ENCODE assay signal across 8 cellular contexts in the genomic region with DNA sequence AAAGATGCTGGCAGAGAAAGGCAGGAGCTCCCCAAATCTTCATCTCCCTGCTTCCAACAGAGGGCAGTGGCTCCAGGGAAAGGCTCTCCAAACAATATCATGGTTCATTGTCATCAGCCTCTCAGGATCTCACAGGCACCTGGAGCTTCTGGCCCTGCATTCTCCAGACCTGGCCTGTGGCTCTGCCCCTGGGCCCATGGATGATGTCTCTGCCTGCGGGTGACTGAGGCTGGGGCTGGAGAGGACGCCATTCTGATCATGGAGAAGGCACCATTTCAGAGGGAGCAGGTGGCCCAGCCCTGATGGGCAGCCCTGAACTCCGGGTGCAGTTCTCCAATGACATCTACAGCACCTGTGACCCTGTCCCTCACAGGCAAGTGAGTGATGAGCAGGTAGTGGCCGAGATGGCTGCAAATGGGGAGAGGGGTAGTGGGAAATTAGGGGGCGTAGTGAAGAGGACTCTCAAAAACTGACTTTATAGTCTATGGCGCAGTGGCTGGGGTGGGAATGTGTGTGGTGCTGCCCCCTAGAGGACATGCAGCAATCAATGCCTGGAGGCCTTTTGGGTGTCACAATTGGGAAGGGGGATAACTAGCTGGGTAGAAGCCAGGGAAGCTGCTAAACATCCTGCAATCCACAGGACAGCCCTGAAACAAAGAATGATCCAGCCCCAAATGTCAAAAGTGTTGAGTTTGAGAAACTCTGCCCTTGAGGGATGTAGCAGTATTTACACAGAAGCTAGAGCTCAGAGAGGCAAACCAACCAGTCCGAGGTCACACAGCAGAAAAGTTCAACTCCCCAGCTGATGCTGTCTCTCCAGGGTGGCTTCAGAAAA. TPM values are rescaled to one million over a fixed set of nuclear protein-coding genes. Genes with fewer than 3 reads are reported as not detected.
DNase-seq lines count a peak whose midpoint lies in the region; ATAC-seq and TF ChIP-seq lines count a peak whose summit lies in the region.

No MANE protein-coding gene starts in this region.

- no peak for TF ChIP-seq EP300 in upper lobe of left lung (IDR thresholded peaks at IDR 0.05)

- intact Hi-C loops in CD14-positive monocyte (cut with micrococcal nuclease), result no loop called here
- intact Hi-C loops in activated CD4-positive, alpha-beta T cell treated with anti-CD3 and anti-CD28 coated beads for 36 hours (cut with DNase I, micrococcal nuclease), result loop anchor here in 1 of 2 experiments (2.0 to 5.0 kb wide), 2 partner anchors 40 to 89 kb away; no protein-coding TSS in a partner anchor

- CTCF ChIA-PET in activated CD4-positive, alpha-beta T cell treated with anti-CD3 and anti-CD28 coated beads for 36 hours (lab: Charles Lee), result interaction anchor here (0.6 to 5.0 kb wide), 30 partner anchors 10 to 1512 kb away, joined by 3 to 47 read pairs (median 3); no protein-coding TSS in a partner anchor

- peaks cover 21% of the 10 kb centered on the region for H3K4me1 Mint-ChIP-seq in CD14-positive monocyte
- H3K4me1 Mint-ChIP-seq in activated CD4-positive, alpha-beta T cell treated with anti-CD3 and anti-CD28 coated beads for 36 hours, result peaks cover 17% of the 10 kb centered on the region
- H3K4me1 Mint-ChIP-seq in effector memory CD8-positive, alpha-beta T cell (ENCODE audit: low read depth in 2 of 2), result peaks cover 11 to 12% of the 10 kb centered on the region in 2 donors

- peak; percentile 83 for TF ChIP-seq CTCF in CD14-positive monocyte (IDR thresholded peaks at IDR 0.05)
- TF ChIP-seq CTCF in upper lobe of left lung (IDR thresholded peaks at IDR 0.05), result peak; percentile 39 to 61 (median 52)

- peak overlapping the region; percentile 22 for H3K9ac ChIP-seq in muscle layer of colon (ENCODE audit: low read length)

- peaks cover 11% of the 10 kb centered on the region in 2 donors for H3K36me3 Mint-ChIP-seq in CD14-positive monocyte
- H3K36me3 Mint-ChIP-seq in activated CD4-positive, alpha-beta T cell treated with anti-CD3 and anti-CD28 coated beads for 36 hours (ENCODE audit: low read depth), result no peaks in the 10 kb centered on the region
- peaks cover 3% of the 10 kb centered on the region for H3K36me3 Mint-ChIP-seq in effector memory CD8-positive, alpha-beta T cell (ENCODE audit: insufficient read depth)

- H3K36me3 ChIP-seq in muscle layer of colon (ENCODE audit: insufficient read depth, low read length) (no peaks in the 10 kb centered on the region), upper lobe of left lung (no peaks in the 10 kb centered on the region)

- peak overlapping the region in 3 of 7 donors; percentile 2 to 32 (median 14) for H3K27ac Mint-ChIP-seq in CD14-positive monocyte
- H3K27ac Mint-ChIP-seq in activated CD4-positive, alpha-beta T cell treated with anti-CD3 and anti-CD28 coated beads for 36 hours, result no peak overlapping the region
- H3K27ac Mint-ChIP-seq in effector memory CD8-positive, alpha-beta T cell, result no peak overlapping the region

- ATAC-seq in activated CD4-positive, alpha-beta T cell treated with anti-CD3 and anti-CD28 coated beads for 36 hours, result peak; percentile 48
- no peak for ATAC-seq in effector memory CD8-positive, alpha-beta T cell (replicated peaks)
- peak in 1 of 2 donors; percentile 50 for ATAC-seq in upper lobe of left lung (ENCODE audit: low FRiP score in 2 of 2)
- no peak for ATAC-seq in GM21360 (IDR thresholded peaks at IDR 0.05; ENCODE audit: unreplicated experiment)

- H3K27me3 ChIP-seq in muscle layer of colon (ENCODE audit: control insufficient read depth in 1 of 2, insufficient read depth in 2 of 2, low read length in 2 of 2), result no peaks in the 10 kb centered on the region
- peaks cover 0 to 3% (median 0%) of the 10 kb centered on the region in 4 donors for H3K27me3 ChIP-seq in upper lobe of left lung

- H3K4me3 ChIP-seq in muscle layer of colon (ENCODE audit: low read depth in 1 of 2, low read length in 2 of 2) (no peak overlapping the region), upper lobe of left lung (peak overlapping the region in 1 of 4 donors; percentile 91)

- POLR2A ChIA-PET in activated CD4-positive, alpha-beta T cell treated with anti-CD3 and anti-CD28 coated beads for 36 hours (lab: Charles Lee), result interaction anchor here (0.6 kb wide), 1 partner anchor 204 kb away, joined by 4 read pairs; no protein-coding TSS in a partner anchor

- peaks cover 46 to 65% (median 51%) of the 10 kb centered on the region in 3 donors for H3K27me3 Mint-ChIP-seq in CD14-positive monocyte (ENCODE audit: low read depth in 3 of 3)
- peaks cover 23% of the 10 kb centered on the region for H3K27me3 Mint-ChIP-seq in activated CD4-positive, alpha-beta T cell treated with anti-CD3 and anti-CD28 coated beads for 36 hours
- peaks cover 71 to 79% of the 10 kb centered on the region in 2 donors for H3K27me3 Mint-ChIP-seq in effector memory CD8-positive, alpha-beta T cell

- H3K4me1 ChIP-seq in muscle layer of colon (ENCODE audit: insufficient read depth, low read length) (peaks cover 73% of the 10 kb centered on the region), upper lobe of left lung (peaks cover 22 to 45% (median 29%) of the 10 kb centered on the region in 4 donors)

- H3K9me3 ChIP-seq in muscle layer of colon (ENCODE audit: low read length), result no peaks in the 10 kb centered on the region
- H3K9me3 ChIP-seq in upper lobe of left lung, result no peaks in the 10 kb centered on the region

- peak overlapping the region in 1 of 2 donors; percentile 6 for H3K4me3 Mint-ChIP-seq in CD14-positive monocyte
- H3K4me3 Mint-ChIP-seq in activated CD4-positive, alpha-beta T cell treated with anti-CD3 and anti-CD28 coated beads for 36 hours, result no peak overlapping the region
- H3K4me3 Mint-ChIP-seq in effector memory CD8-positive, alpha-beta T cell, result no peak overlapping the region

- H3K27ac ChIP-seq in muscle layer of colon (ENCODE audit: low read depth, low read length), result peak overlapping the region; percentile 86
- peak overlapping the region in 2 of 4 donors; percentile 93 for H3K27ac ChIP-seq in upper lobe of left lung

- WGBS in upper lobe of left lung, 2 donors, result 84 to 92% methylated on average over 5 to 7 of the region's 7 CpGs

- no peak for TF ChIP-seq POLR2A in upper lobe of left lung (IDR thresholded peaks at IDR 0.05)

- H3K9me3 Mint-ChIP-seq in CD14-positive monocyte, result peaks cover 0 to 15% (median 8%) of the 10 kb centered on the region in 7 donors
- no peaks in the 10 kb centered on the region for H3K9me3 Mint-ChIP-seq in activated CD4-positive, alpha-beta T cell treated with anti-CD3 and anti-CD28 coated beads for 36 hours (ENCODE audit: low read depth)
- no peaks in the 10 kb centered on the region for H3K9me3 Mint-ChIP-seq in effector memory CD8-positive, alpha-beta T cell

- DNase-seq in CD14-positive monocyte (ENCODE audit: low spot score) (no peak), HT1080 (ENCODE audit: low read depth) (peak; percentile 15), upper lobe of left lung (peak in 1 of 2 donors; percentile 38), NCI-H510A treated with DMSO at 0.1 percent for 48 hours (lab: John Stamatoyannopoulos, UW) (no peak)
- DNase-seq in activated CD4-positive, alpha-beta T cell treated with anti-CD3 and anti-CD28 coated beads for 36 hours, result peak; percentile 71
- DNase-seq in effector memory CD8-positive, alpha-beta T cell, result peak; percentile 19 to 33 (median 20)

RNA-seq across cellular contexts. Expression of a gene that starts 3.2 kb away (rescaled TPM):
- polyA plus RNA-seq in CD14-positive monocyte, result under 1 TPM; 0.19 to 0.31 TPM
- total RNA-seq in HT1080 (2014; rRNA removed; shearing (Covaris generic)), result 5.3 and 6.4 TPM in 2 replicates
- polyA plus RNA-seq in HT1080 (2015; cell fraction: cytosol; rRNA removed), result 2.3 and 2.7 TPM in 2 replicates
- polyA plus RNA-seq in HT1080 (2015; cell fraction: nucleus; rRNA removed), result 4.5 and 5.0 TPM in 2 replicates
- 1 to 10 TPM; 1.3 to 1.8 TPM for total RNA-seq in activated CD4-positive, alpha-beta T cell treated with anti-CD3 and anti-CD28 coated beads for 36 hours
- 10 to 100 TPM; 17.1 to 55.5 (median 43.2) TPM for total RNA-seq in upper lobe of left lung

Comparison
In these comparisons a context has a peak if more than half of its experiments do, and no peak if none do; other contexts are left out.
1. DNase-seq: peak in HT1080 (single experiment), activated CD4-positive, alpha-beta T cell treated with anti-CD3 and anti-CD28 coated beads for 36 hours (single experiment) and effector memory CD8-positive, alpha-beta T cell (3 of 3); none in CD14-positive monocyte (single experiment) and NCI-H510A treated with DMSO at 0.1 percent for 48 hours (single experiment).